6 cellular contexts compared by ENCODE assay signal in genomic region chr14:57332475-57332874, GRCh38. TPM values are rescaled to one million over a fixed set of nuclear protein-coding genes. Genes with fewer than 3 reads are reported as not detected.
DNase-seq lines count a peak whose midpoint lies in the region; ATAC-seq, FAIRE-seq and TF ChIP-seq lines count a peak whose summit lies in the region.
"Not testable (repeated sequence)": the region's sequence is repeated elsewhere in the genome, so short reads cannot be mapped to it uniquely, and the experiment has no call there.

No MANE protein-coding gene starts in this region.

- not testable (repeated sequence) for H2AFZ ChIP-seq in GM23248; IMR-90 (replicated peaks; ENCODE audit: low read length, poor library complexity); astrocyte (ENCODE audit: low read depth, low read length); mammary epithelial cell (ENCODE audit: low read depth, low read length)

- not testable (repeated sequence) for H2BK5ac ChIP-seq in IMR-90 (ENCODE audit: low read depth, low read length, poor library complexity, severe bottlenecking)

- H3K9me3 ChIP-seq in GM23248 (ENCODE audit: low read depth); IMR-90 (ENCODE audit: control insufficient read depth, insufficient read depth, low read length); astrocyte (ENCODE audit: insufficient read depth, low read depth, low read length); mammary epithelial cell (replicated peaks; ENCODE audit: insufficient read depth, low read length): not testable (repeated sequence)

- not testable (repeated sequence) for H3K36me3 Mint-ChIP-seq in astrocyte (ENCODE audit: low read depth, unreplicated experiment)

- H2BK20ac ChIP-seq in IMR-90 (ENCODE audit: low read depth, low read length), result not testable (repeated sequence)

- H3K27me3 Mint-ChIP-seq in astrocyte (ENCODE audit: low read depth, unreplicated experiment), result not testable (repeated sequence)

- TF ChIP-seq POLR2A in IMR-90 (IDR thresholded peaks at IDR 0.05; ENCODE audit: low read depth, low read length), result not testable (repeated sequence)

- not testable (repeated sequence) for H3K14ac ChIP-seq in IMR-90 (replicated peaks; ENCODE audit: low read depth, low read length)

- not testable (repeated sequence) for H3K79me1 ChIP-seq in IMR-90 (ENCODE audit: low read depth in 1 of 2, low read length in 2 of 2)

- H4K91ac ChIP-seq in IMR-90 (ENCODE audit: insufficient read depth, low read depth, low read length), result not testable (repeated sequence)

- not testable (repeated sequence) for H4K5ac ChIP-seq in IMR-90 (ENCODE audit: low read depth, low read length)

- POLR2A ChIA-PET in IMR-90 (lab: Charles Lee; ENCODE audit: unreplicated experiment), result interaction anchor here (0.6 kb wide), 1 partner anchor 125 kb away, joined by 3 read pairs; no protein-coding TSS in a partner anchor

- H3K4me2 ChIP-seq in GM23248 (ENCODE audit: unreplicated experiment); IMR-90 (ENCODE audit: low read depth, low read length); mammary epithelial cell (ENCODE audit: insufficient read depth, low read depth, low read length): not testable (repeated sequence)
- peak overlapping the region; percentile 52 for H3K4me2 ChIP-seq in astrocyte (ENCODE audit: low read length)

- H3K4me1 Mint-ChIP-seq in astrocyte (ENCODE audit: low read depth, unreplicated experiment), result not testable (repeated sequence)

- peak; percentile 52 for FAIRE-seq in RCC 7860 (lab: Jason Lieb, UNC)
- not testable (repeated sequence) for FAIRE-seq in astrocyte (lab: Jason Lieb, UNC)

- H3K4me3 ChIP-seq in GM23248; IMR-90 (ENCODE audit: insufficient read depth, low read depth, low read length); astrocyte (ENCODE audit: insufficient read depth, low read depth, low read length); mammary epithelial cell (replicated peaks in 1 of 3; ENCODE audit: insufficient read depth in 1 of 3, low read depth in 2 of 3, low read length in 3 of 3): not testable (repeated sequence)

- intact Hi-C loops in IMR-90 (cut with micrococcal nuclease); mammary epithelial cell (cut with micrococcal nuclease): not testable (repeated sequence)

- not testable (repeated sequence) for H3K79me2 ChIP-seq in GM23248 (ENCODE audit: insufficient read depth); astrocyte (ENCODE audit: insufficient read depth, low read length); mammary epithelial cell (ENCODE audit: insufficient read depth, low read length)

- ATAC-seq in IMR-90 (ENCODE audit: low read depth), result not testable (repeated sequence)
- ATAC-seq in foreskin keratinocyte, result peak; percentile 67

- H3K27ac ChIP-seq in GM23248; IMR-90 (ENCODE audit: insufficient read depth, low read length); astrocyte (ENCODE audit: low read depth, low read length); mammary epithelial cell (ENCODE audit: insufficient read depth, low read depth, low read length); foreskin keratinocyte: not testable (repeated sequence)

- not testable (repeated sequence) for H3K9me2 ChIP-seq in GM23248 (ENCODE audit: insufficient read depth)

- not testable (repeated sequence) for H3K27me3 ChIP-seq in GM23248 (replicated peaks; ENCODE audit: insufficient read depth); IMR-90 (ENCODE audit: control insufficient read depth, insufficient read depth, low read length); astrocyte (ENCODE audit: insufficient read depth, low read length); mammary epithelial cell (ENCODE audit: insufficient read depth, low read length); foreskin keratinocyte

- H2BK120ac ChIP-seq in IMR-90 (ENCODE audit: low read depth, low read length), result not testable (repeated sequence)

- H2AK9ac ChIP-seq in IMR-90 (replicated peaks; ENCODE audit: low read depth, low read length, poor library complexity), result not testable (repeated sequence)

- not testable (repeated sequence) for TF ChIP-seq CTCF in IMR-90 (conservative IDR thresholded peaks at IDR 0.05; ENCODE audit: low read depth, low read length); astrocyte (IDR thresholded peaks at IDR 0.05; ENCODE audit: insufficient read depth, low read depth, low read length); mammary epithelial cell (conservative IDR thresholded peaks at IDR 0.05 in 1 of 2, IDR thresholded peaks at IDR 0.05 in 1 of 2; ENCODE audit: extremely low read depth in 1 of 2, insufficient read depth in 1 of 2, low read depth in 1 of 2, low read length in 2 of 2); foreskin keratinocyte (conservative IDR thresholded peaks at IDR 0.05)

- not testable (repeated sequence) for H3K36me3 ChIP-seq in GM23248 (ENCODE audit: low read depth); IMR-90 (ENCODE audit: control insufficient read depth, insufficient read depth, low read length); astrocyte (ENCODE audit: insufficient read depth, low read length); mammary epithelial cell (ENCODE audit: insufficient read depth, low read length)

- TF ChIP-seq RAD21 in IMR-90 (IDR thresholded peaks at IDR 0.05; ENCODE audit: low read length), result not testable (repeated sequence)

- not testable (repeated sequence) for H4K8ac ChIP-seq in IMR-90 (ENCODE audit: low read depth in 2 of 2, low read length in 2 of 2)

- H3K9me1 ChIP-seq in IMR-90 (ENCODE audit: insufficient read depth, low read length), result not testable (repeated sequence)

- in situ Hi-C loops in GM23248 (cut with MboI); IMR-90 (cut with MboI; ENCODE audit: low sequenced_read_pairs); mammary epithelial cell (cut with MboI; ENCODE audit: low sequenced_read_pairs in 2 of 2): not testable (repeated sequence)

- H3K4me1 ChIP-seq in GM23248 (ENCODE audit: insufficient read depth); IMR-90 (ENCODE audit: control insufficient read depth, insufficient read depth, low read length); astrocyte (ENCODE audit: insufficient read depth, low read length); mammary epithelial cell (ENCODE audit: insufficient read depth, low read length); foreskin keratinocyte: not testable (repeated sequence)

- 27 to 39% methylated on average over 2 to 4 of the region's 4 CpGs for WGBS in GM23248 (ENCODE audit: low coverage in 1 of 2, low lambda C conversion rate in 2 of 2, missing lambda C conversion rate in 2 of 2), 2 experiments
- no CpG with 5 or more reads among the region's 4 CpGs for WGBS in IMR-90 (ENCODE audit: extremely low coverage in 2 of 2, insufficient read length in 1 of 2), 2 experiments
- WGBS in mammary epithelial cell (ENCODE audit: low coverage, missing lambda C conversion rate), result 59% methylated on average over 3 of the region's 4 CpGs

- H3K56ac ChIP-seq in IMR-90 (ENCODE audit: extremely low read depth, insufficient read depth, low read length), result not testable (repeated sequence)

- not testable (repeated sequence) for H3K4ac ChIP-seq in IMR-90 (ENCODE audit: low read depth, low read length)

- H2BK15ac ChIP-seq in IMR-90 (ENCODE audit: low read depth, low read length), result not testable (repeated sequence)

- not testable (repeated sequence) for H3K27ac Mint-ChIP-seq in astrocyte (ENCODE audit: unreplicated experiment)

- not testable (repeated sequence) for H4K20me1 ChIP-seq in GM23248 (ENCODE audit: insufficient read depth); IMR-90 (ENCODE audit: insufficient read depth, low read length); astrocyte (ENCODE audit: insufficient read depth, low read length); mammary epithelial cell (ENCODE audit: insufficient read depth, low read length)

- H3K9ac ChIP-seq in GM23248; IMR-90 (ENCODE audit: low read depth, low read length); astrocyte (ENCODE audit: low read length); mammary epithelial cell (ENCODE audit: insufficient read depth, low read length): not testable (repeated sequence)

- dilution Hi-C loops in IMR-90 (cut with HindIII; ENCODE audit: low sequenced_read_pairs, unreplicated experiment); mammary epithelial cell (cut with HindIII; ENCODE audit: low sequenced_read_pairs): not testable (repeated sequence)

- DNase-seq in GM23248 (peak; percentile 8), IMR-90 (peak; percentile 8), RCC 7860 (ENCODE audit: low spot score) (peak; percentile 45), astrocyte (ENCODE audit: low read depth) (peak; percentile 37), mammary epithelial cell (peak; percentile 67), foreskin keratinocyte (peak in 1 of 2 donors; percentile 8)

- CTCF ChIA-PET in IMR-90 (lab: Yijun Ruan, JAX); mammary epithelial cell (lab: Charles Lee; ENCODE audit: low non-redundant PET): not testable (repeated sequence)

- not testable (repeated sequence) for H2AK5ac ChIP-seq in IMR-90 (ENCODE audit: low read depth, low read length)

- not testable (repeated sequence) for BruUV-seq in IMR-90 (replicated peaks; lab: Mats Ljungman, UMichigan); mammary epithelial cell (replicated peaks; lab: Mats Ljungman, UMichigan)

- peaks cover 37% of the 10 kb centered on the region for H3K9me3 Mint-ChIP-seq in astrocyte (ENCODE audit: unreplicated experiment)

- not testable (repeated sequence) for H3K18ac ChIP-seq in IMR-90 (ENCODE audit: low read depth, low read length)

- H3F3A ChIP-seq in GM23248 (ENCODE audit: insufficient read depth), result not testable (repeated sequence)

- H3K4me3 Mint-ChIP-seq in astrocyte (ENCODE audit: unreplicated experiment), result not testable (repeated sequence)

- H3K23ac ChIP-seq in IMR-90 (ENCODE audit: low read depth, low read length), result not testable (repeated sequence)

RNA-seq across cellular contexts. Expression of gene NAA30, which starts 57.9 kb away (rescaled TPM):
- total RNA-seq in GM23248 (2014; rRNA removed; shearing (Covaris generic)), result 23.9 and 30.0 TPM in 2 replicates
- polyA plus RNA-seq in GM23248 (2016; fragmentation: Nextera tagmentation; extraction: Ambion mirVana), result 14.3 and 17.2 TPM in 2 replicates
- 24.4 and 25.3 TPM in 2 replicates for total RNA-seq in IMR-90 (2012; rRNA removed)
- polyA plus RNA-seq in IMR-90 (2012; rRNA removed), result 3.6 and 5.8 TPM in 2 replicates
- polyA plus RNA-seq in IMR-90 (2012; cell fraction: cytosol; rRNA removed), result 1.2 TPM in 2 replicates
- polyA plus RNA-seq in IMR-90 (2012; cell fraction: nucleus; rRNA removed; ENCODE audit: low replicate concordance), result 0.88 and 3.7 TPM in 2 replicates
- total RNA-seq in astrocyte, result 20.1 and 27.3 TPM in 2 replicates
- total RNA-seq in mammary epithelial cell, result 10 to 100 TPM; 22.9 to 28.2 TPM
- polyA plus RNA-seq in mammary epithelial cell, result 6.3 TPM
- 5.0 TPM for polyA minus RNA-seq in mammary epithelial cell
- 16.6 and 17.3 TPM in 2 replicates for total RNA-seq in foreskin keratinocyte
- polyA plus RNA-seq in foreskin keratinocyte, result 7.0 and 8.4 TPM in 2 replicates
